In genomic region chr3:170357920-170358854, GRCh38 we compare ENCODE assay signal across 8 cellular contexts. TPM values are rescaled to one million over a fixed set of nuclear protein-coding genes. Genes with fewer than 3 reads are reported as not detected.
A peak's percentile ranks its signal among the peaks of the same experiment; 100 is the strongest.
DNase-seq lines count a peak whose midpoint lies in the region; ATAC-seq and TF ChIP-seq lines count a peak whose summit lies in the region.

No MANE protein-coding gene starts in this region.

- TF ChIP-seq CTCF in RWPE2 (IDR thresholded peaks at IDR 0.05; ENCODE audit: poor library complexity, severe bottlenecking) (peak; percentile 59), ovary (IDR thresholded peaks at IDR 0.05) (peak in 2 of 3 donors; percentile 16 to 21)

- intact Hi-C loops in head of caudate nucleus (cut with DNase I) (loop anchor here (2.0 to 10.0 kb wide), 2 partner anchors 47 to 133 kb away; partner anchors contain the start of gene PRKCI), ovary (cut with DNase I) (loop anchor here in 3 of 4 donors (5.0 to 10.0 kb wide), 6 partner anchors 46 to 1899 kb away; partner anchors contain the start of genes PHC3 (in 2 of the 3), CLDN11 (in 1 of the 3), MYNN (in 1 of the 3) and SEC62 (in 1 of the 3))

- H3K4me3 ChIP-seq in RWPE2 (ENCODE audit: severe bottlenecking) (peak overlapping the region; percentile 96), ovary (peak overlapping the region; percentile 79), thymus (ENCODE audit: low read length) (peak overlapping the region; percentile 84)

- H3K27ac ChIP-seq in RWPE2 (ENCODE audit: poor library complexity, severe bottlenecking) (peak overlapping the region; percentile 91), ovary (peak overlapping the region; percentile 99 to 100), thymus (ENCODE audit: low read depth) (peak overlapping the region; percentile 99)

- peak; percentile 9 for ATAC-seq in GM19035 (IDR thresholded peaks at IDR 0.05; ENCODE audit: unreplicated experiment)
- ATAC-seq in RWPE2 (ENCODE audit: low read depth), result peak; percentile 19

- peak overlapping the region; percentile 92 for H3K27ac Mint-ChIP-seq in activated naive CD4-positive, alpha-beta T cell treated with anti-CD3 and anti-CD28 coated beads, Interleukin-2, amount 10 ng/mL, durations not matched to agents 7 days and 5 days

- peaks cover 5% of the 10 kb centered on the region for H3K9me3 Mint-ChIP-seq in activated naive CD4-positive, alpha-beta T cell treated with anti-CD3 and anti-CD28 coated beads, Interleukin-2, amount 10 ng/mL, durations not matched to agents 7 days and 5 days

- H3K27me3 ChIP-seq in RWPE2 (ENCODE audit: insufficient read depth, poor library complexity, severe bottlenecking), result no peaks in the 10 kb centered on the region
- no peaks in the 10 kb centered on the region for H3K27me3 ChIP-seq in ovary
- no peaks in the 10 kb centered on the region for H3K27me3 ChIP-seq in thymus (ENCODE audit: control insufficient read depth, insufficient read depth)

- CTCF ChIA-PET in activated naive CD4-positive, alpha-beta T cell treated with anti-CD3 and anti-CD28 coated beads, Interleukin-2, amount 10 ng/mL, durations not matched to agents 7 days and 5 days (lab: Charles Lee), result interaction anchor here (0.7 to 0.8 kb wide), 3 partner anchors 18 to 56 kb away, joined by 3 read pairs; no protein-coding TSS in a partner anchor

- H3K9me3 ChIP-seq in RWPE2 (ENCODE audit: severe bottlenecking) (no peaks in the 10 kb centered on the region), ovary (no peaks in the 10 kb centered on the region), thymus (ENCODE audit: control insufficient read depth) (no peaks in the 10 kb centered on the region)

- peak; percentile 29 to 63 for DNase-seq in AML-193 (lab: John Stamatoyannopoulos, UW)
- peak; percentile 40 for DNase-seq in HPDE6-E6E7 (ENCODE audit: extremely low spot score)
- DNase-seq in RWPE2 (ENCODE audit: low spot score), result peak; percentile 79
- DNase-seq in activated naive CD4-positive, alpha-beta T cell treated with anti-CD3 and anti-CD28 coated beads, Interleukin-2, amount 10 ng/mL, durations not matched to agents 7 days and 5 days, result peak; percentile 75
- peak; percentile 67 to 92 (median 83) for DNase-seq in head of caudate nucleus
- peak; percentile 80 to 92 (median 89) for DNase-seq in ovary

- peak overlapping the region; percentile 78 for H3K4me3 Mint-ChIP-seq in activated naive CD4-positive, alpha-beta T cell treated with anti-CD3 and anti-CD28 coated beads, Interleukin-2, amount 10 ng/mL, durations not matched to agents 7 days and 5 days

- H3K36me3 Mint-ChIP-seq in activated naive CD4-positive, alpha-beta T cell treated with anti-CD3 and anti-CD28 coated beads, Interleukin-2, amount 10 ng/mL, durations not matched to agents 7 days and 5 days, result peaks cover 27% of the 10 kb centered on the region

- H3K4me1 Mint-ChIP-seq in activated naive CD4-positive, alpha-beta T cell treated with anti-CD3 and anti-CD28 coated beads, Interleukin-2, amount 10 ng/mL, durations not matched to agents 7 days and 5 days, result peaks cover 45% of the 10 kb centered on the region

- no peak for TF ChIP-seq EP300 in ovary (IDR thresholded peaks at IDR 0.05)

- TF ChIP-seq POLR2A in ovary (IDR thresholded peaks at IDR 0.05), result no peak

- 1 to 2% (median 1%) methylated on average over 7 to 56 of the region's 56 CpGs for WGBS in ovary, 3 donors
- 6% methylated on average over 56 of the region's 56 CpGs for WGBS in thymus

- H3K36me3 ChIP-seq in RWPE2 (ENCODE audit: low read depth) (peaks cover 40% of the 10 kb centered on the region), ovary (no peaks in the 10 kb centered on the region), thymus (ENCODE audit: control insufficient read depth, insufficient read depth) (no peaks in the 10 kb centered on the region)

- H3K27me3 Mint-ChIP-seq in activated naive CD4-positive, alpha-beta T cell treated with anti-CD3 and anti-CD28 coated beads, Interleukin-2, amount 10 ng/mL, durations not matched to agents 7 days and 5 days, result peaks cover 19% of the 10 kb centered on the region

- H3K4me1 ChIP-seq in RWPE2 (ENCODE audit: insufficient read depth, poor library complexity, severe bottlenecking) (peaks cover 31% of the 10 kb centered on the region), ovary (ENCODE audit: insufficient read depth) (peaks cover 11% of the 10 kb centered on the region), thymus (ENCODE audit: control insufficient read depth, insufficient read depth, low read length) (peaks cover 3% of the 10 kb centered on the region)

RNA-seq across cellular contexts. Expression of gene SKIL, which starts 0.7 kb away (rescaled TPM):
- total RNA-seq in ovary, result 10 to 100 TPM; 39.3 to 57.8 (median 50.3) TPM
- polyA plus RNA-seq in ovary, result 10 to 100 TPM in 1 of 2 donors, 1 to 10 TPM in 1; 8.2 to 10.8 TPM
- 23.0 TPM for polyA plus RNA-seq in thymus

Comparison
In these comparisons a context has a peak if more than half of its experiments do, and no peak if none do; other contexts are left out.
1. Peak in every context shown above with its lines: DNase-seq, ATAC-seq, H3K4me3 ChIP-seq and H3K27ac ChIP-seq.